In the genomic region with DNA sequence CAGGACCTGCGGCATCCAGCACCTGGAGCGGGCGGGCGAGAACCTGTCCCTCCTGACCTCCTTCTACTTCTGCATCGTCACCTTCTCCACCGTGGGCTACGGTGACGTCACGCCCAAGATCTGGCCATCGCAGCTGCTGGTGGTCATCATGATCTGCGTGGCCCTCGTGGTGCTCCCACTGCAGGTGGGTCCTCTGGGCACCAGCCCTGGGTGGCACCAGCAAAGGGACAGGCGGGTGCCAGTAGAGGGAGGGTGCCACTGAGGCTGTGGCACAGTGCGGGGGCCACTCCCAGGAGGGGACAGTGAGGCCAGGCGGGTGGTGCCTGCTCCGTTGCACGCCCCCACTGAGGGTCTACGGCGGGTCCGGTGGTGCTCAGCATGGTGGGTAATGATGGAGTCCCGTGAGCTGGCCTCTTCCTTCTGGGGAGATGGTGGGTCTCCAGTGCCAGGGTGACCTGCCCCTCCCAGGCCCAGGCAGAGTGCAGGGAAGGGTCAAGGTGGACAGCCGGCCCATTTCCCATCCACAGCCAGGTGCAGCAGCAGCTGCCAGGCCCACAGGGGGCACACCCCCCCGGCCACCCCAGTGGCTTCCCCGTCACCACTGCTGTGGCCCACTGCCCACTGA, we compare ENCODE assay signal across 10 cellular contexts. TPM values are rescaled to one million over a fixed set of nuclear protein-coding genes. Genes with fewer than 3 reads are reported as not detected.
"Had no signal": no experiment of that assay in that cellular context is flagged by ENCODE, and none has a peak within 500 bp of the region (broad histone marks: within the 10 kb centered on the region; RNA-seq: fewer than 3 reads in every experiment).

No MANE protein-coding gene starts in this region.

- H3K4me3 Mint-ChIP-seq: GM23338, HFFc6, IgD-negative memory B cell had no signal

- H3K4me3 ChIP-seq: GM23338, HAP-1 had no signal

- FAIRE-seq: H1, H54, HTR-8/SVneo had no signal

- H3K27me3 Mint-ChIP-seq: IgD-negative memory B cell had no signal

- H3K9me3 ChIP-seq: HAP-1 had no signal

- DNase-seq: HFFc6, KG1 had no signal

- H3K4me1 Mint-ChIP-seq: GM23338, IgD-negative memory B cell had no signal

- H3K27ac Mint-ChIP-seq: GM23338, HFFc6, IgD-negative memory B cell had no signal

- H3K4me2 ChIP-seq: GM23338 had no signal

- H3K9me3 Mint-ChIP-seq: GM23338 had no signal

- ATAC-seq: HCT116 had no signal

- H3K36me3 ChIP-seq: HAP-1 had no signal

- H3K4me1 ChIP-seq: HAP-1 had no signal

- H2AFZ ChIP-seq: GM23338 had no signal

RNA-seq across cellular contexts. Expression of a gene that starts 57.8 kb away (rescaled TPM):
- total RNA-seq: HFFc6, HT-29 had no signal
- polyA plus RNA-seq: IgD-negative memory B cell had no signal
